1 cellular context compared by ENCODE assay signal in genomic region chr9:76905661-76905983, GRCh38.
TF ChIP-seq lines count a peak whose summit lies in the region.

No MANE protein-coding gene starts in this region.

TF ChIP-seq in HEK293, 187 proteins besides CTCF, POLR2A, EP300 and RAD21 (continued from another document):
- no peak for TF ChIP-seq ZNF391 (tag by site-specific recombination; IDR thresholded peaks at IDR 0.05; ENCODE audit: borderline replicate concordance, low read depth)
- no peak for TF ChIP-seq ZNF654 (tag by site-specific recombination; IDR thresholded peaks at IDR 0.05; ENCODE audit: low read depth)
- TF ChIP-seq ZNF184 (tag by site-specific recombination; IDR thresholded peaks at IDR 0.05), result no peak
- no peak for TF ChIP-seq ZNF843 (tag by site-specific recombination; IDR thresholded peaks at IDR 0.05)
- TF ChIP-seq, protein P1, sequence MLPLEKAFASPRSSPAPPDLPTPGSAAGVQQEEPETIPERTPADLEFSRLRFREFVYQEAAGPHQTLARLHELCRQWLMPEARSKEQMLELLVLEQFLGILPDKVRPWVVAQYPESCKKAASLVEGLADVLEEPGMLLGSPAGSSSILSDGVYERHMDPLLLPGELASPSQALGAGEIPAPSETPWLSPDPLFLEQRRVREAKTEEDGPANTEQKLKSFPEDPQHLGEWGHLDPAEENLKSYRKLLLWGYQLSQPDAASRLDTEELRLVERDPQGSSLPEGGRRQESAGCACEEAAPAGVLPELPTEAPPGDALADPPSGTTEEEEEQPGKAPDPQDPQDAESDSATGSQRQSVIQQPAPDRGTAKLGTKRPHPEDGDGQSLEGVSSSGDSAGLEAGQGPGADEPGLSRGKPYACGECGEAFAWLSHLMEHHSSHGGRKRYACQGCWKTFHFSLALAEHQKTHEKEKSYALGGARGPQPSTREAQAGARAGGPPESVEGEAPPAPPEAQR (tag by site-specific recombination; IDR thresholded peaks at IDR 0.05), result no peak
- TF ChIP-seq GFI1B (tag by site-specific recombination; IDR thresholded peaks at IDR 0.05), result no peak
- no peak for TF ChIP-seq TRIM28 (IDR thresholded peaks at IDR 0.05; ENCODE audit: borderline replicate concordance, low read length)
- TF ChIP-seq ZNF580 (tag by site-specific recombination; IDR thresholded peaks at IDR 0.05), result no peak
- no peak for TF ChIP-seq ZNF350 (tag by site-specific recombination; IDR thresholded peaks at IDR 0.05)
